In the genomic region with DNA sequence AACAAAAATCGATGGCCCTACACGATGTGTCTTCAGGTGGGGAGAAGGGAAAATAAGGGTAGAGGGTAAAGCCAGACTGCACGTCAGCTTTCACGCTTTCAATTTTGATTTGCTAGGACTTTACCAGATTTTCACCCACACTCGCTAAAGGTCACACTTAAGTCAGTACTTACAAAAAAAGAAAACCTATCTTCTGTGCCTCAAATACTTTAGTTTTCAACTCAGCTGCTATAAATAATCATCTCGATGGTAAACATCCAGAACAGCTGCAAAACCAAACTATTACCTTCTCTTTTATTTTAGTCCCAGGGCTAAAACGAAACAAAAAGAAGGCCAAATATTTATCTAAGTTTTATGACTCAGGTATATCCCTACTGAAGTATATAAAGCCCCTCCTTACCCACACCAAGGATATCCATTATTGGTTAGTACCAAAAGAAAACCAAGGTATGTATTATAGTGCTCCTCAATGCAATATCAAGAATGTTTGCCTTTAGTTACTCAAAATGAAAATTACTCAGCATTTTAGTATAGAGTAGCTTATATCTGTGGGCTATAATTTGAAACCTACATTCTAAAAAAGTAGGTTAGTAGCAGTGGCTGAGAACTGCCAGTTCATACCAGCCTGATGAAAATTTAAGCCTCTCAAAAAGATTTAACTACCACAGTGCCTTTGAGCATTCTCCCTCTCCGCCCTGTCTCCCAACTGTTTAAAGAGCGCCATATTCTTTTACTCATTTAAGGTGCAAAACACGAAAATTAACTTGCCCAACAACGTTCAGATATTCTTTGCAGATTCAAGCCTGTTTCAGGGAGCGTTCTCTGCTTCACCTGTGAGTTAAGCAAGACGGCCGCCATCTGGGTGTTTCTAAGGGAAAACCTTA, we compare ENCODE assay signal across 8 cellular contexts. TPM values are rescaled to one million over a fixed set of nuclear protein-coding genes. Genes with fewer than 3 reads are reported as not detected.
DNase-seq lines count a peak whose midpoint lies in the region; ATAC-seq and TF ChIP-seq lines count a peak whose summit lies in the region.

No MANE protein-coding gene starts in this region.

- H3F3A ChIP-seq in GM23248 (ENCODE audit: insufficient read depth) (peaks cover 25% of the 10 kb centered on the region; the same call in 1 of the 2 replicates), OCI-LY1 (ENCODE audit: insufficient read depth, low read length) (no peaks in the 10 kb centered on the region)

- in situ Hi-C loops in GM13976 (cut with MboI; ENCODE audit: low sequenced_read_pairs, unreplicated experiment) (no loop called here), GM23248 (cut with MboI) (no loop called here)

- H3K9me3 ChIP-seq in GM23248 (ENCODE audit: low read depth) (no peaks in the 10 kb centered on the region), OCI-LY1 (ENCODE audit: low read length) (no peaks in the 10 kb centered on the region), parathyroid adenoma (ENCODE audit: control insufficient read depth, low read length) (peaks cover 4% of the 10 kb centered on the region)

- H3K4me3 ChIP-seq in GM23248 (peak overlapping the region; percentile 100), OCI-LY1 (ENCODE audit: low read depth, low read length, poor library complexity, severe bottlenecking) (peak overlapping the region; percentile 96), epithelial cell of proximal tubule (ENCODE audit: low read depth, low read length) (peak overlapping the region; percentile 100), parathyroid adenoma (ENCODE audit: low read depth, low read length) (peak overlapping the region; percentile 100)

- H2AFZ ChIP-seq in GM23248 (no peak overlapping the region), OCI-LY1 (ENCODE audit: low read length) (no peak overlapping the region), parathyroid adenoma (no peak overlapping the region)

- H3K27ac ChIP-seq in GM23248 = peak overlapping the region; percentile 100
- peak overlapping the region; percentile 94 for H3K27ac ChIP-seq in OCI-LY1 (ENCODE audit: low read depth, low read length, poor library complexity, severe bottlenecking)
- peak overlapping the region; percentile 98 for H3K27ac ChIP-seq in parathyroid adenoma

- H3K9me2 ChIP-seq in GM23248 (ENCODE audit: insufficient read depth) (no peaks in the 10 kb centered on the region), OCI-LY1 (ENCODE audit: low read depth, low read length) (no peaks in the 10 kb centered on the region)

- H4K20me1 ChIP-seq in GM23248 (ENCODE audit: insufficient read depth) (peaks cover 53% of the 10 kb centered on the region), OCI-LY1 (ENCODE audit: insufficient read depth, low read length) (peaks cover 8% of the 10 kb centered on the region)

- H3K27me3 ChIP-seq in GM23248 (replicated peaks; ENCODE audit: insufficient read depth) (no peaks in the 10 kb centered on the region), OCI-LY1 (ENCODE audit: insufficient read depth, low read length) (no peaks in the 10 kb centered on the region), parathyroid adenoma (ENCODE audit: control insufficient read depth, insufficient read depth, low read length) (no peaks in the 10 kb centered on the region)

- H3K9ac ChIP-seq in GM23248 (peak overlapping the region; percentile 100), OCI-LY1 (ENCODE audit: low read length) (peak overlapping the region; percentile 99), parathyroid adenoma (no peak overlapping the region)

- H3K36me3 ChIP-seq in GM23248 (ENCODE audit: low read depth) (peaks cover 3% of the 10 kb centered on the region; the same call in 1 of the 2 replicates), OCI-LY1 (ENCODE audit: insufficient read depth, low read length) (peaks cover 31% of the 10 kb centered on the region; the same call in 1 of the 2 replicates), parathyroid adenoma (ENCODE audit: control insufficient read depth, insufficient read depth, low read length) (no peaks in the 10 kb centered on the region)

- DNase-seq in GM13976 (ENCODE audit: low spot score) = peak; percentile 65
- DNase-seq in GM23248 = peak; percentile 32
- no peak for DNase-seq in epithelial cell of proximal tubule (ENCODE audit: low read depth)
- no peak for DNase-seq in NCI-H1092 (lab: John Stamatoyannopoulos, UW)
- DNase-seq in SW 1271 (lab: John Stamatoyannopoulos, UW) = no peak

- H3K4me1 ChIP-seq in GM23248 (ENCODE audit: insufficient read depth) (peaks cover 37% of the 10 kb centered on the region), OCI-LY1 (ENCODE audit: insufficient read depth, low read length, severe bottlenecking) (peaks cover 57% of the 10 kb centered on the region), parathyroid adenoma (peaks cover 10% of the 10 kb centered on the region)

- H3K79me2 ChIP-seq in GM23248 (ENCODE audit: insufficient read depth) = peaks cover 65% of the 10 kb centered on the region
- H3K79me2 ChIP-seq in OCI-LY1 (ENCODE audit: insufficient read depth, low read length) = peaks cover 60% of the 10 kb centered on the region
- peaks cover 41% of the 10 kb centered on the region for H3K79me2 ChIP-seq in parathyroid adenoma

- WGBS in GM23248 (ENCODE audit: low coverage in 1 of 2, low lambda C conversion rate in 2 of 2, missing lambda C conversion rate in 2 of 2), 2 experiments = 26% methylated on average over 14 of the region's 14 CpGs

- TF ChIP-seq CTCF in GM13976 (IDR thresholded peaks at IDR 0.05; ENCODE audit: borderline replicate concordance, control extremely low read depth, extremely low read depth, insufficient read depth, missing control alignments) (no peak), OCI-LY1 (IDR thresholded peaks at IDR 0.05; ENCODE audit: low read length) (no peak), epithelial cell of proximal tubule (conservative IDR thresholded peaks at IDR 0.05; ENCODE audit: low read depth, low read length) (no peak), parathyroid adenoma (IDR thresholded peaks at IDR 0.05) (no peak)

- ATAC-seq in esophagus mucosa = no peak

- H3K4me2 ChIP-seq in GM23248 (ENCODE audit: unreplicated experiment) (peak overlapping the region; percentile 93), OCI-LY1 (ENCODE audit: low read length) (peak overlapping the region; percentile 86), parathyroid adenoma (ENCODE audit: low read length) (peak overlapping the region; percentile 91)

RNA-seq across cellular contexts. Expression of gene CSDE1, which starts 1.5 kb away (rescaled TPM):
- 621 and 808 TPM in 2 replicates for total RNA-seq in GM23248 (2014; rRNA removed; shearing (Covaris generic))
- polyA plus RNA-seq in GM23248 (2016; fragmentation: Nextera tagmentation; extraction: Ambion mirVana) = 274 and 297 TPM in 2 replicates
- total RNA-seq in epithelial cell of proximal tubule (294 and 312 TPM in 2 replicates), esophagus mucosa (414 TPM)

RNA-seq across cellular contexts. Expression of gene SIKE1, which starts 24.2 kb away (rescaled TPM):
- 70.3 and 106 TPM in 2 replicates for total RNA-seq in GM23248 (2014; rRNA removed; shearing (Covaris generic))
- 50.9 and 53.0 TPM in 2 replicates for polyA plus RNA-seq in GM23248 (2016; fragmentation: Nextera tagmentation; extraction: Ambion mirVana)
- total RNA-seq in epithelial cell of proximal tubule (34.8 and 56.6 TPM in 2 replicates), esophagus mucosa (30.9 TPM)

RNA-seq across cellular contexts. Expression of gene NRAS, which starts 39.7 kb away (rescaled TPM):
- total RNA-seq in GM23248 (2014; rRNA removed; shearing (Covaris generic)) = 65.0 and 70.7 TPM in 2 replicates
- polyA plus RNA-seq in GM23248 (2016; fragmentation: Nextera tagmentation; extraction: Ambion mirVana) = 36.8 and 38.7 TPM in 2 replicates
- 79.4 and 92.3 TPM in 2 replicates for total RNA-seq in epithelial cell of proximal tubule
- total RNA-seq in esophagus mucosa = 22.4 TPM

Comparison
In these comparisons a context has a peak if more than half of its experiments do, and no peak if none do; other contexts are left out.
1. DNase-seq: peak in GM13976 (single experiment) and GM23248 (single experiment); none in epithelial cell of proximal tubule (single experiment), NCI-H1092 (single experiment) and SW 1271 (0 of 2).
2. Peak in every context shown above with its lines, with median percentiles within 50 percentile points of each other: H3K27ac ChIP-seq, H3K4me2 ChIP-seq and H3K4me3 ChIP-seq.